ENCODE assay signal across 10 cellular contexts in genomic region chr5:89117131-89117644, GRCh38.
DNase-seq lines count a peak whose midpoint lies in the region; ATAC-seq and TF ChIP-seq lines count a peak whose summit lies in the region.
"Had no signal": no experiment of that assay in that cellular context is flagged by ENCODE, and none has a peak within 500 bp of the region (broad histone marks: within the 10 kb centered on the region; RNA-seq: fewer than 3 reads in every experiment).

No MANE protein-coding gene starts in this region.

- H3K4me3 Mint-ChIP-seq in activated naive CD4-positive, alpha-beta T cell treated with anti-CD3 and anti-CD28 coated beads, Interleukin-2, amount 10 ng/mL, durations not matched to agents 7 days and 5 days, result no peak overlapping the region
- H3K4me3 Mint-ChIP-seq in endothelial cell (ENCODE audit: unreplicated experiment), result no peak overlapping the region

- DNase-seq in M059J (ENCODE audit: low read depth) (peak; percentile 58), myocyte (ENCODE audit: low read depth) (peak; percentile 79), endothelial cell (ENCODE audit: low spot score) (no peak)
- DNase-seq in activated CD8-positive, alpha-beta memory T cell treated with anti-CD3 and anti-CD28 coated beads for 24 hours, result no peak
- DNase-seq in activated naive CD4-positive, alpha-beta T cell treated with anti-CD3 and anti-CD28 coated beads, Interleukin-2, amount 10 ng/mL, durations not matched to agents 7 days and 5 days, result no peak
- DNase-seq in stimulated activated CD8-positive, alpha-beta memory T cell treated with anti-CD3 and anti-CD28 coated beads, Interleukin-4, amount 100 ng/mL, for 48 hours, result no peak
- DNase-seq: activated CD4-positive, CD25-positive, alpha-beta regulatory T cell; NCI-H146 had no signal

- no peaks in the 10 kb centered on the region for H3K9me3 Mint-ChIP-seq in activated naive CD4-positive, alpha-beta T cell treated with anti-CD3 and anti-CD28 coated beads, Interleukin-2, amount 10 ng/mL, durations not matched to agents 7 days and 5 days
- no peaks in the 10 kb centered on the region for H3K9me3 Mint-ChIP-seq in endothelial cell (ENCODE audit: unreplicated experiment)

- CTCF ChIA-PET in activated naive CD4-positive, alpha-beta T cell treated with anti-CD3 and anti-CD28 coated beads, Interleukin-2, amount 10 ng/mL, durations not matched to agents 7 days and 5 days (lab: Charles Lee), result no interaction called here

- H3K36me3 Mint-ChIP-seq in activated naive CD4-positive, alpha-beta T cell treated with anti-CD3 and anti-CD28 coated beads, Interleukin-2, amount 10 ng/mL, durations not matched to agents 7 days and 5 days, result no peaks in the 10 kb centered on the region
- no peaks in the 10 kb centered on the region for H3K36me3 Mint-ChIP-seq in endothelial cell (ENCODE audit: low read depth, unreplicated experiment)

- peak; percentile 90 for ATAC-seq in GM19023 (IDR thresholded peaks at IDR 0.05; ENCODE audit: unreplicated experiment)
- ATAC-seq in HG02798 (IDR thresholded peaks at IDR 0.05; ENCODE audit: poor library complexity, unreplicated experiment), result peak; percentile 92

- no peaks in the 10 kb centered on the region for H3K27me3 Mint-ChIP-seq in activated naive CD4-positive, alpha-beta T cell treated with anti-CD3 and anti-CD28 coated beads, Interleukin-2, amount 10 ng/mL, durations not matched to agents 7 days and 5 days
- H3K27me3 Mint-ChIP-seq in endothelial cell (ENCODE audit: unreplicated experiment), result no peaks in the 10 kb centered on the region

- H3K4me1 Mint-ChIP-seq in activated naive CD4-positive, alpha-beta T cell treated with anti-CD3 and anti-CD28 coated beads, Interleukin-2, amount 10 ng/mL, durations not matched to agents 7 days and 5 days, result no peaks in the 10 kb centered on the region
- H3K4me1 Mint-ChIP-seq in endothelial cell (ENCODE audit: unreplicated experiment), result no peaks in the 10 kb centered on the region

- no peak for TF ChIP-seq CTCF in endothelial cell (IDR thresholded peaks at IDR 0.05; ENCODE audit: unreplicated experiment)

- H3K27ac Mint-ChIP-seq in activated naive CD4-positive, alpha-beta T cell treated with anti-CD3 and anti-CD28 coated beads, Interleukin-2, amount 10 ng/mL, durations not matched to agents 7 days and 5 days, result no peak overlapping the region
- H3K27ac Mint-ChIP-seq in endothelial cell (ENCODE audit: unreplicated experiment), result no peak overlapping the region

Comparison
In these comparisons a context has a peak if more than half of its experiments do, and no peak if none do; other contexts are left out.
1. DNase-seq: peak in M059J (single experiment) and myocyte (single experiment); none in activated CD8-positive, alpha-beta memory T cell treated with anti-CD3 and anti-CD28 coated beads for 24 hours (single experiment), activated naive CD4-positive, alpha-beta T cell treated with anti-CD3 and anti-CD28 coated beads, Interleukin-2, amount 10 ng/mL, durations not matched to agents 7 days and 5 days (single experiment), stimulated activated CD8-positive, alpha-beta memory T cell treated with anti-CD3 and anti-CD28 coated beads, Interleukin-4, amount 100 ng/mL, for 48 hours (single experiment) and endothelial cell (single experiment).